ENCODE assay signal across 1 cellular context in genomic region chr14:104267895-104268294, GRCh38.
TF ChIP-seq lines count a peak whose summit lies in the region.

No MANE protein-coding gene starts in this region.

TF ChIP-seq in HepG2, 621 proteins besides CTCF, POLR2A, EP300 and RAD21 (continued from another document):
- TF ChIP-seq CHD4 (IDR thresholded peaks at IDR 0.05; ENCODE audit: borderline replicate concordance, low read length) (no peak), ZNF691 (CRISPR knock-in tag; IDR thresholded peaks at IDR 0.05; ENCODE audit: borderline replicate concordance, low read depth) (no peak), NR2F2 (IDR thresholded peaks at IDR 0.05; ENCODE audit: borderline replicate concordance, low read depth) (no peak), MXD3 (CRISPR knock-in tag; IDR thresholded peaks at IDR 0.05) (no peak), MAFG (CRISPR knock-in tag; IDR thresholded peaks at IDR 0.05) (no peak), SAFB2 (CRISPR knock-in tag; IDR thresholded peaks at IDR 0.05; ENCODE audit: borderline replicate concordance, low read depth) (no peak), HOXA9 (CRISPR knock-in tag; IDR thresholded peaks at IDR 0.05; ENCODE audit: borderline replicate concordance) (no peak), SMAD9 (CRISPR knock-in tag; IDR thresholded peaks at IDR 0.05) (no peak), TBX2 (CRISPR knock-in tag; IDR thresholded peaks at IDR 0.05; ENCODE audit: borderline replicate concordance) (no peak), ZUFSP (CRISPR knock-in tag; IDR thresholded peaks at IDR 0.05; ENCODE audit: borderline replicate concordance) (no peak)
